ENCODE assay signal across 21 cellular contexts in genomic region chr3:128275316-128276150, GRCh38.
DNase-seq lines count a peak whose midpoint lies in the region; ATAC-seq lines count a peak whose summit lies in the region.
"Had no signal": no experiment of that assay in that cellular context is flagged by ENCODE, and none has a peak within 500 bp of the region (broad histone marks: within the 10 kb centered on the region; RNA-seq: fewer than 3 reads in every experiment).

No MANE protein-coding gene starts in this region.

- H3K4me3 ChIP-seq in aorta (ENCODE audit: low read length in 2 of 2) = no peak overlapping the region
- H3K4me3 ChIP-seq: GM12878, suprapubic skin had no signal

- no peaks in the 10 kb centered on the region for H3K27me3 ChIP-seq in aorta (ENCODE audit: control insufficient read depth in 1 of 2, insufficient read depth in 2 of 2, low read length in 1 of 2)
- H3K27me3 ChIP-seq: suprapubic skin had no signal

- no peaks in the 10 kb centered on the region for H3K9me3 ChIP-seq in aorta (ENCODE audit: control insufficient read depth, low read length)
- H3K9me3 ChIP-seq: suprapubic skin had no signal

- H3K27ac Mint-ChIP-seq in activated T-helper 2 cell treated with anti-CD3 and anti-CD28 coated beads, Interferon-gamma antibody, Interleukin-2, Interleukin-4, amounts not matched to agents 10 μg/mL and 5 μg/mL and 100 μg/mL, durations not matched to agents 14 hours and 24 hours and 36 hours = no peak overlapping the region
- H3K27ac Mint-ChIP-seq: activated naive CD4-positive, alpha-beta T cell treated with anti-CD3 and anti-CD28 coated beads, Interleukin-2, amount 50 U/mL, for 24 hours; activated T-helper 1 cell treated with anti-CD3 and anti-CD28 coated beads, Interleukin-12 subunit alpha, Interleukin-12 subunit beta, Interleukin-2, Interleukin-4 antibody, amounts not matched to agents 30 ng/mL and 10 ng/mL and 1 ng/mL, durations not matched to agents 14 hours and 24 hours and 36 hours; natural killer cell had no signal

- intact Hi-C loops in aorta (cut with DNase I) = no loop called here
- intact Hi-C loops in activated T-helper 2 cell treated with anti-CD3 and anti-CD28 coated beads, Interferon-gamma antibody, Interleukin-2, Interleukin-4, amounts not matched to agents 10 μg/mL and 5 μg/mL and 100 μg/mL, durations not matched to agents 14 hours and 24 hours and 36 hours (cut with micrococcal nuclease) = no loop called here

- H3K36me3 Mint-ChIP-seq in activated T-helper 2 cell treated with anti-CD3 and anti-CD28 coated beads, Interferon-gamma antibody, Interleukin-2, Interleukin-4, amounts not matched to agents 10 μg/mL and 5 μg/mL and 100 μg/mL, durations not matched to agents 14 hours and 24 hours and 36 hours (ENCODE audit: low read depth) = no peaks in the 10 kb centered on the region
- H3K36me3 Mint-ChIP-seq: natural killer cell had no signal

- no peak overlapping the region for H3K4me3 Mint-ChIP-seq in activated T-helper 2 cell treated with anti-CD3 and anti-CD28 coated beads, Interferon-gamma antibody, Interleukin-2, Interleukin-4, amounts not matched to agents 10 μg/mL and 5 μg/mL and 100 μg/mL, durations not matched to agents 14 hours and 24 hours and 36 hours (ENCODE audit: low read depth)
- H3K4me3 Mint-ChIP-seq: activated naive CD4-positive, alpha-beta T cell treated with anti-CD3 and anti-CD28 coated beads, Interleukin-2, amount 50 U/mL, for 24 hours; activated T-helper 1 cell treated with anti-CD3 and anti-CD28 coated beads, Interleukin-12 subunit alpha, Interleukin-12 subunit beta, Interleukin-2, Interleukin-4 antibody, amounts not matched to agents 30 ng/mL and 10 ng/mL and 1 ng/mL, durations not matched to agents 14 hours and 24 hours and 36 hours; natural killer cell had no signal

- peak; percentile 55 for DNase-seq in M059J (ENCODE audit: low read depth)
- peak; percentile 4 for DNase-seq in amniotic epithelial cell (ENCODE audit: low read depth)
- DNase-seq in iris pigment epithelial cell (ENCODE audit: low read depth) = peak; percentile 40
- DNase-seq in ureter (ENCODE audit: low spot score) = peak; percentile 36
- no peak for DNase-seq in aorta
- DNase-seq in activated T-helper 2 cell treated with anti-CD3 and anti-CD28 coated beads, Interferon-gamma antibody, Interleukin-2, Interleukin-4, amounts not matched to agents 10 μg/mL and 5 μg/mL and 100 μg/mL, durations not matched to agents 14 hours and 24 hours and 36 hours (ENCODE audit: low spot score) = no peak
- DNase-seq in stimulated activated CD4-positive, alpha-beta T cell treated with anti-CD3 and anti-CD28 coated beads, Interleukin-12 subunit alpha, Interleukin-12 subunit beta, amount 100 ng/mL, for 4 hours = no peak
- DNase-seq: activated CD4-positive, alpha-beta T cell treated with anti-CD3 and anti-CD28 coated beads for 1 hour; AML-193; DMS53; KBM-7; midbrain; natural killer cell; NCI-H1694; NCI-H2171 treated with DMSO at 0.1 percent for 48 hours; NCI-H526 treated with DMSO at 0.1 percent for 48 hours; posterior cingulate gyrus had no signal

- no peak for ATAC-seq in aorta (ENCODE audit: low FRiP score)
- ATAC-seq: GM12878, natural killer cell had no signal

- H3K9me3 Mint-ChIP-seq in activated T-helper 2 cell treated with anti-CD3 and anti-CD28 coated beads, Interferon-gamma antibody, Interleukin-2, Interleukin-4, amounts not matched to agents 10 μg/mL and 5 μg/mL and 100 μg/mL, durations not matched to agents 14 hours and 24 hours and 36 hours = no peaks in the 10 kb centered on the region
- H3K9me3 Mint-ChIP-seq: activated naive CD4-positive, alpha-beta T cell treated with anti-CD3 and anti-CD28 coated beads, Interleukin-2, amount 50 U/mL, for 24 hours; activated T-helper 1 cell treated with anti-CD3 and anti-CD28 coated beads, Interleukin-12 subunit alpha, Interleukin-12 subunit beta, Interleukin-2, Interleukin-4 antibody, amounts not matched to agents 30 ng/mL and 10 ng/mL and 1 ng/mL, durations not matched to agents 14 hours and 24 hours and 36 hours; natural killer cell had no signal

- WGBS in aorta, 2 donors = 81 to 87% methylated on average over 11 of the region's 11 CpGs

- H3K27me3 Mint-ChIP-seq in activated T-helper 2 cell treated with anti-CD3 and anti-CD28 coated beads, Interferon-gamma antibody, Interleukin-2, Interleukin-4, amounts not matched to agents 10 μg/mL and 5 μg/mL and 100 μg/mL, durations not matched to agents 14 hours and 24 hours and 36 hours (ENCODE audit: low read depth) = no peaks in the 10 kb centered on the region
- H3K27me3 Mint-ChIP-seq: activated naive CD4-positive, alpha-beta T cell treated with anti-CD3 and anti-CD28 coated beads, Interleukin-2, amount 50 U/mL, for 24 hours had no signal

- no peak overlapping the region for H3K27ac ChIP-seq in aorta (ENCODE audit: low read depth in 1 of 2, low read length in 2 of 2)
- H3K27ac ChIP-seq: suprapubic skin had no signal

- H3K4me1 ChIP-seq in aorta (ENCODE audit: control insufficient read depth in 1 of 2, insufficient read depth in 2 of 2, low read length in 2 of 2) = no peaks in the 10 kb centered on the region

- no peaks in the 10 kb centered on the region for H3K36me3 ChIP-seq in aorta (ENCODE audit: control insufficient read depth in 1 of 2, insufficient read depth in 2 of 2, low read length in 1 of 2)

- H3K4me1 Mint-ChIP-seq in activated T-helper 2 cell treated with anti-CD3 and anti-CD28 coated beads, Interferon-gamma antibody, Interleukin-2, Interleukin-4, amounts not matched to agents 10 μg/mL and 5 μg/mL and 100 μg/mL, durations not matched to agents 14 hours and 24 hours and 36 hours (ENCODE audit: low read depth) = no peaks in the 10 kb centered on the region

Comparison
In these comparisons a context has a peak if more than half of its experiments do, and no peak if none do; other contexts are left out.
1. DNase-seq: peak in M059J (single experiment), amniotic epithelial cell (single experiment), iris pigment epithelial cell (single experiment) and ureter (single experiment); none in aorta (0 of 2), activated T-helper 2 cell treated with anti-CD3 and anti-CD28 coated beads, Interferon-gamma antibody, Interleukin-2, Interleukin-4, amounts not matched to agents 10 μg/mL and 5 μg/mL and 100 μg/mL, durations not matched to agents 14 hours and 24 hours and 36 hours (single experiment) and stimulated activated CD4-positive, alpha-beta T cell treated with anti-CD3 and anti-CD28 coated beads, Interleukin-12 subunit alpha, Interleukin-12 subunit beta, amount 100 ng/mL, for 4 hours (single experiment).